15 cellular contexts compared by ENCODE assay signal in genomic region chr10:112775347-112775746, GRCh38.
DNase-seq lines count a peak whose midpoint lies in the region; ATAC-seq and TF ChIP-seq lines count a peak whose summit lies in the region.
"Had no signal": no experiment of that assay in that cellular context is flagged by ENCODE, and none has a peak within 500 bp of the region (broad histone marks: within the 10 kb centered on the region; RNA-seq: fewer than 3 reads in every experiment).

No MANE protein-coding gene starts in this region.

- peaks cover 2% of the 10 kb centered on the region for H3K27me3 Mint-ChIP-seq in osteocyte (ENCODE audit: unreplicated experiment)
- H3K27me3 Mint-ChIP-seq: activated CD4-positive, alpha-beta memory T cell treated with anti-CD3 and anti-CD28 coated beads for 36 hours; stimulated activated naive CD8-positive, alpha-beta T cell treated with anti-CD3 and anti-CD28 coated beads, Interleukin-15, amount 100 ng/mL, for 72 hours had no signal

- in situ Hi-C loops in GM23248 (cut with MboI), result no loop called here

- no peak overlapping the region for H3K4me3 Mint-ChIP-seq in osteocyte (ENCODE audit: unreplicated experiment)
- H3K4me3 Mint-ChIP-seq: activated CD4-positive, alpha-beta memory T cell treated with anti-CD3 and anti-CD28 coated beads for 36 hours; nephron progenitor cell; stimulated activated naive CD8-positive, alpha-beta T cell treated with anti-CD3 and anti-CD28 coated beads, Interleukin-15, amount 100 ng/mL, for 72 hours had no signal

- H3K4me1 ChIP-seq in GM23248 (ENCODE audit: insufficient read depth), result peaks cover 7% of the 10 kb centered on the region
- H3K4me1 ChIP-seq: lower lobe of right lung had no signal

- H3K36me3 ChIP-seq in GM23248 (ENCODE audit: low read depth), result no peaks in the 10 kb centered on the region
- H3K36me3 ChIP-seq in WERI-Rb-1, result no peaks in the 10 kb centered on the region
- H3K36me3 ChIP-seq: lower lobe of right lung had no signal

- peaks cover 6% of the 10 kb centered on the region for H3K9me3 Mint-ChIP-seq in osteocyte (ENCODE audit: unreplicated experiment)
- H3K9me3 Mint-ChIP-seq: activated CD4-positive, alpha-beta memory T cell treated with anti-CD3 and anti-CD28 coated beads for 36 hours; stimulated activated naive CD8-positive, alpha-beta T cell treated with anti-CD3 and anti-CD28 coated beads, Interleukin-15, amount 100 ng/mL, for 72 hours had no signal

- no peaks in the 10 kb centered on the region for H4K20me1 ChIP-seq in GM23248 (ENCODE audit: insufficient read depth)

- H3F3A ChIP-seq in GM23248 (ENCODE audit: insufficient read depth), result 0 out of 2 replicates have a peak, but pooled peaks cover 5% of the 10 kb centered on the region

- no peaks in the 10 kb centered on the region for H3K9me2 ChIP-seq in GM23248 (ENCODE audit: insufficient read depth)

- ATAC-seq in sciatic nerve, result no peak
- ATAC-seq: lower lobe of right lung; stimulated activated naive CD8-positive, alpha-beta T cell treated with anti-CD3 and anti-CD28 coated beads, Interleukin-15, amount 100 ng/mL, for 72 hours had no signal

- H3K27me3 ChIP-seq in GM23248 (replicated peaks; ENCODE audit: insufficient read depth) (no peaks in the 10 kb centered on the region), WERI-Rb-1 (ENCODE audit: insufficient read depth, low read depth, severe bottlenecking) (no peaks in the 10 kb centered on the region)

- H3K4me3 ChIP-seq in GM23248, result no peak overlapping the region
- H3K4me3 ChIP-seq in WERI-Rb-1 (ENCODE audit: low read depth, low read length), result no peak overlapping the region
- H3K4me3 ChIP-seq in fibroblast of villous mesenchyme (ENCODE audit: low read depth, low read length), result no peak overlapping the region
- H3K4me3 ChIP-seq: lower lobe of right lung had no signal

- peaks cover 10% of the 10 kb centered on the region for H3K36me3 Mint-ChIP-seq in osteocyte (ENCODE audit: unreplicated experiment)
- H3K36me3 Mint-ChIP-seq: activated CD4-positive, alpha-beta memory T cell treated with anti-CD3 and anti-CD28 coated beads for 36 hours had no signal

- H3K9me3 ChIP-seq in GM23248 (ENCODE audit: low read depth), result no peaks in the 10 kb centered on the region
- H3K9me3 ChIP-seq in WERI-Rb-1 (ENCODE audit: severe bottlenecking), result no peaks in the 10 kb centered on the region
- H3K9me3 ChIP-seq: lower lobe of right lung had no signal

- intact Hi-C loops in sciatic nerve (cut with DNase I), result no loop called here

- no peak overlapping the region for H2AFZ ChIP-seq in GM23248

- peak overlapping the region; percentile 8 for H3K27ac Mint-ChIP-seq in osteocyte (ENCODE audit: unreplicated experiment)
- H3K27ac Mint-ChIP-seq: activated CD4-positive, alpha-beta memory T cell treated with anti-CD3 and anti-CD28 coated beads for 36 hours; stimulated activated naive CD8-positive, alpha-beta T cell treated with anti-CD3 and anti-CD28 coated beads, Interleukin-15, amount 100 ng/mL, for 72 hours had no signal

- H3K4me1 Mint-ChIP-seq in osteocyte (ENCODE audit: unreplicated experiment), result peaks cover 13% of the 10 kb centered on the region
- H3K4me1 Mint-ChIP-seq: stimulated activated naive CD8-positive, alpha-beta T cell treated with anti-CD3 and anti-CD28 coated beads, Interleukin-15, amount 100 ng/mL, for 72 hours had no signal

- peak; percentile 31 for DNase-seq in GM23248
- DNase-seq in WERI-Rb-1, result no peak
- DNase-seq in fibroblast of villous mesenchyme (ENCODE audit: low read depth), result peak; percentile 72
- no peak for DNase-seq in osteocyte (ENCODE audit: extremely low spot score, unreplicated experiment)
- no peak for DNase-seq in activated CD4-positive, alpha-beta T cell treated with anti-CD3 and anti-CD28 coated beads, Interleukin-2, amount 50 U/mL, for 48 hours
- no peak for DNase-seq in sciatic nerve (ENCODE audit: low spot score)
- no peak for DNase-seq in COLO829 (ENCODE audit: low spot score)
- DNase-seq: activated CD4-positive, alpha-beta memory T cell treated with anti-CD3 and anti-CD28 coated beads for 36 hours; effector memory CD4-positive, alpha-beta T cell; HCEC 1CT; lower lobe of right lung; NCI-H2029 treated with DMSO at 0.1 percent for 48 hours; nephron progenitor cell; stimulated activated naive CD8-positive, alpha-beta T cell treated with anti-CD3 and anti-CD28 coated beads, Interleukin-15, amount 100 ng/mL, for 72 hours; T-helper 2 cell had no signal

- H3K4me2 ChIP-seq in GM23248 (ENCODE audit: unreplicated experiment), result no peak overlapping the region

- TF ChIP-seq CTCF in WERI-Rb-1 (IDR thresholded peaks at IDR 0.05; ENCODE audit: low read depth, low read length), result no peak
- TF ChIP-seq CTCF in fibroblast of villous mesenchyme (IDR thresholded peaks at IDR 0.05; ENCODE audit: insufficient read depth, low read depth, low read length), result peak; percentile 53
- TF ChIP-seq CTCF in osteocyte (IDR thresholded peaks at IDR 0.05), result peak; percentile 49

- WGBS in GM23248 (ENCODE audit: low coverage in 1 of 2, low lambda C conversion rate in 2 of 2, missing lambda C conversion rate in 2 of 2), 2 experiments, result 11 to 18% methylated on average over 2 of the region's 2 CpGs

- no peak overlapping the region for H3K9ac ChIP-seq in GM23248

- no peak overlapping the region for H3K27ac ChIP-seq in GM23248
- H3K27ac ChIP-seq in WERI-Rb-1, result peak overlapping the region; percentile 62
- H3K27ac ChIP-seq: lower lobe of right lung had no signal

- no peaks in the 10 kb centered on the region for H3K79me2 ChIP-seq in GM23248 (ENCODE audit: insufficient read depth)

Comparison
In these comparisons a context has a peak if more than half of its experiments do, and no peak if none do; other contexts are left out.
1. DNase-seq: peak in GM23248 (single experiment) and fibroblast of villous mesenchyme (single experiment); none in WERI-Rb-1 (single experiment), osteocyte (single experiment), activated CD4-positive, alpha-beta T cell treated with anti-CD3 and anti-CD28 coated beads, Interleukin-2, amount 50 U/mL, for 48 hours (0 of 2), sciatic nerve (single experiment) and COLO829 (single experiment).